9 cellular contexts compared by ENCODE assay signal in genomic region chr17:44137891-44138709, GRCh38. TPM values are rescaled to one million over a fixed set of nuclear protein-coding genes. Genes with fewer than 3 reads are reported as not detected.
DNase-seq lines count a peak whose midpoint lies in the region; ATAC-seq and TF ChIP-seq lines count a peak whose summit lies in the region.
"Had no signal": no experiment of that assay in that cellular context is flagged by ENCODE, and none has a peak within 500 bp of the region (broad histone marks: within the 10 kb centered on the region; RNA-seq: fewer than 3 reads in every experiment).

No MANE protein-coding gene starts in this region.

- peak; percentile 97 for DNase-seq in AG09309 (ENCODE audit: low read depth)
- peak; percentile 100 for DNase-seq in HT1080 (ENCODE audit: low read depth)
- DNase-seq in RWPE1 (ENCODE audit: low spot score) = peak; percentile 99
- DNase-seq in activated naive CD4-positive, alpha-beta T cell treated with Interleukin-2 at 50 U/mL for 16 hours = peak; percentile 81
- peak; percentile 34 for DNase-seq in pons (ENCODE audit: low spot score)
- DNase-seq in ureter (ENCODE audit: low spot score) = peak; percentile 88

- no peaks in the 10 kb centered on the region for H3K36me3 ChIP-seq in gastroesophageal sphincter

- H3K4me3 ChIP-seq in AG09309 (ENCODE audit: control insufficient read depth, low read depth, low read length) (peak overlapping the region; percentile 36), gastroesophageal sphincter (no peak overlapping the region)

- TF ChIP-seq POLR2A in gastroesophageal sphincter (IDR thresholded peaks at IDR 0.05) (no peak), GM18505 (IDR thresholded peaks at IDR 0.05; ENCODE audit: borderline replicate concordance, extremely low read depth, insufficient read depth, insufficient read length) (no peak)

- POLR2A ChIA-PET in RWPE1 (lab: Yijun Ruan, JAX; ENCODE audit: low non-redundant PET) = interaction anchor here (0.7 kb wide), 1 partner anchor 48 kb away, joined by 3 read pairs; the partner anchor contains the start of gene TMUB2

- peaks cover 0 to 31% (median 16%) of the 10 kb centered on the region in 3 donors for H3K4me1 ChIP-seq in gastroesophageal sphincter

- 0 to 6% methylated on average over 4 to 10 of the region's 20 CpGs for WGBS in gastroesophageal sphincter (ENCODE audit: low coverage in 1 of 2), 2 donors

- ATAC-seq in gastroesophageal sphincter = peak; percentile 94
- ATAC-seq in GM18505 (IDR thresholded peaks at IDR 0.05; ENCODE audit: unreplicated experiment) = no peak

- CTCF ChIA-PET in RWPE1 (lab: Yijun Ruan, JAX) = interaction anchor here (0.6 to 1.3 kb wide), 4 partner anchors 13 to 22 kb away, joined by 3 to 4 read pairs (median 4); partner anchors contain the start of gene HDAC5

- H3K27me3 ChIP-seq in gastroesophageal sphincter = peaks cover 23% of the 10 kb centered on the region

- peak overlapping the region; percentile 98 for H3K27ac ChIP-seq in RWPE1
- H3K27ac ChIP-seq in gastroesophageal sphincter = peak overlapping the region in 3 of 4 donors; percentile 43 to 75 (median 59)

- TF ChIP-seq CTCF in AG09309 (IDR thresholded peaks at IDR 0.05; ENCODE audit: control insufficient read depth, insufficient read depth, low read depth, low read length, missing control alignments) (no peak), RWPE1 (conservative IDR thresholded peaks at IDR 0.05; ENCODE audit: low read depth) (no peak), gastroesophageal sphincter (IDR thresholded peaks at IDR 0.05) (no peak)

- TF ChIP-seq EP300 in gastroesophageal sphincter (IDR thresholded peaks at IDR 0.05) = no peak

- no peaks in the 10 kb centered on the region for H3K9me3 ChIP-seq in gastroesophageal sphincter

RNA-seq across cellular contexts. Expression of gene HROB, which starts 3.6 kb away (rescaled TPM):
- 11.1 and 12.3 TPM in 2 replicates for total RNA-seq in HT1080 (2014; rRNA removed; shearing (Covaris generic))
- polyA plus RNA-seq in HT1080 (2015; cell fraction: cytosol; rRNA removed) = 6.1 and 6.7 TPM in 2 replicates
- 14.9 and 15.4 TPM in 2 replicates for polyA plus RNA-seq in HT1080 (2015; cell fraction: nucleus; rRNA removed)
- total RNA-seq in gastroesophageal sphincter = 1 to 10 TPM in 2 of 4 donors, under 1 TPM in 1, not detected in 1; 0.81 to 1.5 (median 1.3) TPM
- total RNA-seq in ureter = 1.3 TPM

RNA-seq across cellular contexts. Expression of gene HDAC5, which starts 14.7 kb away (rescaled TPM):
- 27.8 and 30.0 TPM in 2 replicates for total RNA-seq in HT1080 (2014; rRNA removed; shearing (Covaris generic))
- polyA plus RNA-seq in HT1080 (2015; cell fraction: cytosol; rRNA removed) = 14.5 and 26.8 TPM in 2 replicates
- polyA plus RNA-seq in HT1080 (2015; cell fraction: nucleus; rRNA removed) = 22.6 and 23.8 TPM in 2 replicates
- 100 to 1,000 TPM in 2 of 4 donors, 10 to 100 TPM in 2; 78.1 to 152 (median 112) TPM for total RNA-seq in gastroesophageal sphincter
- 36.3 TPM for total RNA-seq in ureter

RNA-seq across cellular contexts. Expression of gene ASB16, which starts 32.4 kb away (rescaled TPM):
- not detected in 2 replicates for total RNA-seq in HT1080 (2014; rRNA removed; shearing (Covaris generic))
- not detected in 2 replicates for polyA plus RNA-seq in HT1080 (2015; cell fraction: cytosol; rRNA removed)
- 0.14 TPM in 1 of 2 replicates, not detected in the other for polyA plus RNA-seq in HT1080 (2015; cell fraction: nucleus; rRNA removed)
- total RNA-seq in gastroesophageal sphincter = 1 to 10 TPM; 1.8 to 6.9 (median 3.9) TPM
- total RNA-seq in ureter = 0.36 TPM
- total RNA-seq: subcutaneous adipose tissue had no signal

RNA-seq across cellular contexts. Expression of gene TMUB2, which starts 48.7 kb away (rescaled TPM):
- total RNA-seq in HT1080 (2014; rRNA removed; shearing (Covaris generic)) = 28.6 and 35.1 TPM in 2 replicates
- 25.1 and 26.7 TPM in 2 replicates for polyA plus RNA-seq in HT1080 (2015; cell fraction: cytosol; rRNA removed)
- polyA plus RNA-seq in HT1080 (2015; cell fraction: nucleus; rRNA removed) = 76.4 and 96.6 TPM in 2 replicates
- total RNA-seq in gastroesophageal sphincter = 10 to 100 TPM; 28.3 to 36.1 (median 29.8) TPM
- total RNA-seq in ureter = 41.4 TPM

Comparison
In these comparisons a context has a peak if more than half of its experiments do, and no peak if none do; other contexts are left out.
1. DNase-seq: peak in every context shown above with its lines; median percentile 100 in HT1080; 99 in RWPE1; 97 in AG09309; 88 in ureter; 81 in activated naive CD4-positive, alpha-beta T cell treated with Interleukin-2 at 50 U/mL for 16 hours; 34 in pons.